ENCODE assay signal across 1 cellular context in genomic region chr12:49220972-49221371, GRCh38.
TF ChIP-seq lines count a peak whose summit lies in the region.

No MANE protein-coding gene starts in this region.

TF ChIP-seq in H1, 55 proteins besides CTCF, POLR2A, EP300 and RAD21 (continued from another document):
- TF ChIP-seq CHD1 (IDR thresholded peaks at IDR 0.05; ENCODE audit: low read depth, low read length), result no peak
TF ChIP-seq in H1: peak in this region for 0.
